ENCODE assay signal across 23 cellular contexts in genomic region chr18:57856707-57857280, GRCh38. TPM values are rescaled to one million over a fixed set of nuclear protein-coding genes. Genes with fewer than 3 reads are reported as not detected.
"Had no signal": no experiment of that assay in that cellular context is flagged by ENCODE, and none has a peak within 500 bp of the region (broad histone marks: within the 10 kb centered on the region; RNA-seq: fewer than 3 reads in every experiment).

No MANE protein-coding gene starts in this region.

- H3K27me3 ChIP-seq: cardiac muscle cell, suprapubic skin, transverse colon, vagina had no signal

- H3K4me2 ChIP-seq: smooth muscle cell had no signal

- H3K27ac Mint-ChIP-seq: activated CD4-positive, alpha-beta T cell treated with anti-CD3 and anti-CD28 coated beads, Interleukin-2, amount 10 ng/mL, durations not matched to agents 24 days and 14 days; activated CD8-positive, alpha-beta T cell treated with anti-CD3 and anti-CD28 coated beads for 36 hours; activated naive CD8-positive, alpha-beta T cell treated with anti-CD3 and anti-CD28 coated beads for 36 hours; activated T-helper 17 cell treated with anti-CD3 and anti-CD28 coated beads, Interleukin-2, amount 50 U/mL, for 72 hours; effector memory CD8-positive, alpha-beta T cell; stimulated activated naive CD8-positive, alpha-beta T cell treated with anti-CD3 and anti-CD28 coated beads, Interleukin-15, amount 100 ng/mL, for 72 hours had no signal

- H3K27me3 Mint-ChIP-seq: activated T-helper 17 cell treated with anti-CD3 and anti-CD28 coated beads, Interleukin-2, amount 50 U/mL, for 72 hours; effector memory CD8-positive, alpha-beta T cell; stimulated activated naive CD8-positive, alpha-beta T cell treated with anti-CD3 and anti-CD28 coated beads, Interleukin-15, amount 100 ng/mL, for 72 hours had no signal

- H3K36me3 ChIP-seq: cardiac muscle cell, left ventricle myocardium inferior, suprapubic skin, transverse colon, vagina had no signal

- H3K9me3 ChIP-seq: suprapubic skin, transverse colon, vagina had no signal

- H3K27ac ChIP-seq: cardiac muscle cell, epithelial cell of prostate, foreskin keratinocyte, left ventricle myocardium inferior, suprapubic skin, transverse colon, vagina had no signal

- H3K4me1 ChIP-seq: foreskin keratinocyte, left ventricle myocardium inferior, suprapubic skin, vagina had no signal

- H3K9me3 Mint-ChIP-seq: activated CD4-positive, alpha-beta T cell treated with anti-CD3 and anti-CD28 coated beads, Interleukin-2, amount 10 ng/mL, durations not matched to agents 24 days and 14 days; activated CD8-positive, alpha-beta T cell treated with anti-CD3 and anti-CD28 coated beads for 36 hours; activated naive CD8-positive, alpha-beta T cell treated with anti-CD3 and anti-CD28 coated beads for 36 hours; effector memory CD8-positive, alpha-beta T cell; neural crest cell; stimulated activated naive CD8-positive, alpha-beta T cell treated with anti-CD3 and anti-CD28 coated beads, Interleukin-15, amount 100 ng/mL, for 72 hours had no signal

- DNase-seq: activated CD4-positive, alpha-beta T cell treated with anti-CD3 and anti-CD28 coated beads, Interleukin-2, amount 10 ng/mL, durations not matched to agents 24 days and 14 days; activated CD8-positive, alpha-beta T cell treated with anti-CD3 and anti-CD28 coated beads for 36 hours; activated naive CD4-positive, alpha-beta T cell; activated naive CD8-positive, alpha-beta T cell treated with anti-CD3 and anti-CD28 coated beads for 36 hours; activated T-cell treated with anti-CD3 and anti-CD28 coated beads, Interleukin-2, amount 50 U/mL, for 1 hour; amniotic stem cell; effector memory CD8-positive, alpha-beta T cell; foreskin keratinocyte; kidney; left ventricle myocardium inferior; mammary epithelial cell; stimulated activated CD4-positive, alpha-beta T cell treated with anti-CD3 and anti-CD28 coated beads, Interleukin-4, amount 100 ng/mL, for 1 hour; stimulated activated naive CD8-positive, alpha-beta T cell treated with anti-CD3 and anti-CD28 coated beads, Interleukin-15, amount 100 ng/mL, for 72 hours; T-helper 9 cell; transverse colon had no signal

- ATAC-seq: activated CD8-positive, alpha-beta T cell treated with anti-CD3 and anti-CD28 coated beads for 36 hours; activated T-helper 17 cell treated with anti-CD3 and anti-CD28 coated beads, Interleukin-2, amount 50 U/mL, for 72 hours; effector memory CD8-positive, alpha-beta T cell; foreskin keratinocyte; sciatic nerve; stimulated activated naive CD8-positive, alpha-beta T cell treated with anti-CD3 and anti-CD28 coated beads, Interleukin-15, amount 100 ng/mL, for 72 hours had no signal

- H3K4me3 ChIP-seq: cardiac muscle cell, left ventricle myocardium inferior, smooth muscle cell, suprapubic skin, transverse colon, vagina had no signal

- H3K36me3 Mint-ChIP-seq: activated naive CD8-positive, alpha-beta T cell treated with anti-CD3 and anti-CD28 coated beads for 36 hours had no signal

- H3K4me1 Mint-ChIP-seq: activated CD4-positive, alpha-beta T cell treated with anti-CD3 and anti-CD28 coated beads, Interleukin-2, amount 10 ng/mL, durations not matched to agents 24 days and 14 days; activated naive CD8-positive, alpha-beta T cell treated with anti-CD3 and anti-CD28 coated beads for 36 hours; activated T-helper 17 cell treated with anti-CD3 and anti-CD28 coated beads, Interleukin-2, amount 50 U/mL, for 72 hours; neural crest cell had no signal

- H3K4me3 Mint-ChIP-seq: activated CD4-positive, alpha-beta T cell treated with anti-CD3 and anti-CD28 coated beads, Interleukin-2, amount 10 ng/mL, durations not matched to agents 24 days and 14 days; activated CD8-positive, alpha-beta T cell treated with anti-CD3 and anti-CD28 coated beads for 36 hours; activated naive CD8-positive, alpha-beta T cell treated with anti-CD3 and anti-CD28 coated beads for 36 hours; activated T-helper 17 cell treated with anti-CD3 and anti-CD28 coated beads, Interleukin-2, amount 50 U/mL, for 72 hours; effector memory CD8-positive, alpha-beta T cell; neural crest cell; stimulated activated naive CD8-positive, alpha-beta T cell treated with anti-CD3 and anti-CD28 coated beads, Interleukin-15, amount 100 ng/mL, for 72 hours had no signal

RNA-seq across cellular contexts. Expression of gene ATP8B1, which starts 53.7 kb away (rescaled TPM):
- total RNA-seq: activated CD4-positive, alpha-beta T cell treated with anti-CD3 and anti-CD28 coated beads, Interleukin-2, amount 10 ng/mL, durations not matched to agents 24 days and 14 days; activated T-helper 17 cell treated with anti-CD3 and anti-CD28 coated beads, Interleukin-2, amount 50 U/mL, for 72 hours had no signal
